Comparison of ENCODE assay signal across 27 cellular contexts in genomic region chr22:32870474-32870873, GRCh38.
"Had no signal": no experiment of that assay in that cellular context is flagged by ENCODE, and none has a peak within 500 bp of the region (broad histone marks: within the 10 kb centered on the region; RNA-seq: fewer than 3 reads in every experiment).

No MANE protein-coding gene starts in this region.

- H2AFZ ChIP-seq: hepatocyte had no signal

- FAIRE-seq: endometrium, endothelial cell of umbilical vein had no signal

- H3K9me3 ChIP-seq: colonic mucosa, esophagus muscularis mucosa, esophagus squamous epithelium, gastrocnemius medialis, gastroesophageal sphincter, heart left ventricle, heart right ventricle had no signal

- H3K4me1 ChIP-seq: colonic mucosa, esophagus muscularis mucosa, esophagus squamous epithelium, foreskin keratinocyte, gastrocnemius medialis, gastroesophageal sphincter, heart left ventricle, heart right ventricle had no signal

- H3K79me2 ChIP-seq: hepatocyte had no signal

- H3K27ac ChIP-seq: colonic mucosa, coronary artery, dorsolateral prefrontal cortex, epithelial cell of prostate, esophagus muscularis mucosa, esophagus squamous epithelium, foreskin keratinocyte, gastrocnemius medialis, gastroesophageal sphincter, heart left ventricle, heart right ventricle, hepatocyte had no signal

- DNase-seq: colonic mucosa; cortex of kidney; dermis blood vessel endothelial cell; dorsolateral prefrontal cortex; effector CD4-positive, alpha-beta T cell; effector CD8-positive, alpha-beta T cell; effector memory CD4-positive, alpha-beta T cell; effector memory CD8-positive, alpha-beta T cell; endodermal cell; erythroblast; esophagus squamous epithelium; foreskin fibroblast; foreskin keratinocyte; foreskin melanocyte; gastrocnemius medialis; glutamatergic neuron; head of caudate nucleus; heart left ventricle; heart right ventricle had no signal

- H3K36me3 ChIP-seq: colonic mucosa, esophagus muscularis mucosa, esophagus squamous epithelium, gastrocnemius medialis, gastroesophageal sphincter, heart left ventricle, heart right ventricle had no signal

- H3K27me3 ChIP-seq: colonic mucosa, dorsolateral prefrontal cortex, esophagus muscularis mucosa, esophagus squamous epithelium, gastrocnemius medialis, gastroesophageal sphincter, heart left ventricle, heart right ventricle, hepatocyte had no signal

- ATAC-seq: effector memory CD8-positive, alpha-beta T cell; esophagus mucosa; foreskin keratinocyte; gastrocnemius medialis; gastroesophageal sphincter; heart left ventricle; heart right ventricle had no signal

- H3K4me2 ChIP-seq: hepatocyte had no signal

- H3K4me3 ChIP-seq: colonic mucosa, coronary artery, dorsolateral prefrontal cortex, esophagus muscularis mucosa, esophagus squamous epithelium, gastrocnemius medialis, gastroesophageal sphincter, heart left ventricle, heart right ventricle, hepatocyte had no signal
